Comparison of ENCODE assay signal across 16 cellular contexts in genomic region chr2:24620936-24621335, GRCh38.
"Had no signal": no experiment of that assay in that cellular context is flagged by ENCODE, and none has a peak within 500 bp of the region (broad histone marks: within the 10 kb centered on the region; RNA-seq: fewer than 3 reads in every experiment).

No MANE protein-coding gene starts in this region.

- H3K4me3 ChIP-seq: psoas muscle, right lobe of liver, smooth muscle cell, transverse colon had no signal

- H3K4me3 Mint-ChIP-seq: activated naive CD8-positive, alpha-beta T cell treated with anti-CD3 and anti-CD28 coated beads for 36 hours; mesothelial cell of epicardium; T-helper 2 cell treated with Interferon-gamma antibody and Interleukin-4, amounts not matched to agents 5 μg/mL and 100 μg/mL, for 36 hours had no signal

- DNase-seq: activated CD4-positive, alpha-beta T cell treated with anti-CD3 and anti-CD28 coated beads, Interleukin-2, amount 50 U/mL, for 1 hour; activated CD8-positive, alpha-beta memory T cell treated with anti-CD3 and anti-CD28 coated beads for 24 hours; activated naive CD8-positive, alpha-beta T cell treated with anti-CD3 and anti-CD28 coated beads for 36 hours; anterior cingulate cortex; erythroblast; psoas muscle; right lobe of liver; stimulated activated CD4-positive, alpha-beta T cell treated with anti-CD3 and anti-CD28 coated beads, Interleukin-4, amount 100 ng/mL, for 4 hours; stimulated activated CD8-positive, alpha-beta memory T cell treated with anti-CD3 and anti-CD28 coated beads, Interleukin-4, amount 100 ng/mL, for 48 hours; stimulated activated naive CD4-positive, alpha-beta T cell treated with Interleukin-2 at 50 U/mL for 16 hours; substantia nigra; SW 1271; transverse colon had no signal

- H3K9me3 Mint-ChIP-seq: activated naive CD8-positive, alpha-beta T cell treated with anti-CD3 and anti-CD28 coated beads for 36 hours; mesothelial cell of epicardium; T-helper 2 cell treated with Interferon-gamma antibody and Interleukin-4, amounts not matched to agents 5 μg/mL and 100 μg/mL, for 36 hours had no signal

- H3K36me3 ChIP-seq: right lobe of liver, transverse colon had no signal

- H3K9me3 ChIP-seq: psoas muscle, right lobe of liver, transverse colon had no signal

- H3K36me3 Mint-ChIP-seq: mesothelial cell of epicardium had no signal

- H3K27ac Mint-ChIP-seq: activated naive CD8-positive, alpha-beta T cell treated with anti-CD3 and anti-CD28 coated beads for 36 hours; mesothelial cell of epicardium; T-helper 2 cell treated with Interferon-gamma antibody and Interleukin-4, amounts not matched to agents 5 μg/mL and 100 μg/mL, for 36 hours had no signal

- H3K4me2 ChIP-seq: smooth muscle cell had no signal

- H3K27me3 ChIP-seq: right lobe of liver, transverse colon had no signal

- H3K27ac ChIP-seq: psoas muscle, right lobe of liver, transverse colon had no signal

- H3K27me3 Mint-ChIP-seq: activated naive CD8-positive, alpha-beta T cell treated with anti-CD3 and anti-CD28 coated beads for 36 hours had no signal

- H3K4me1 ChIP-seq: right lobe of liver had no signal
